Comparison of ENCODE assay signal across 8 cellular contexts in genomic region chr6:28589234-28589951, GRCh38.
DNase-seq lines count a peak whose midpoint lies in the region; ATAC-seq and TF ChIP-seq lines count a peak whose summit lies in the region.

No MANE protein-coding gene starts in this region.

- peak; percentile 28 for DNase-seq in DMS153 treated with DMSO at 0.1 percent for 48 hours (lab: John Stamatoyannopoulos, UW; ENCODE audit: unreplicated experiment)
- DNase-seq in GM23338 (ENCODE audit: low spot score): peak; percentile 97
- DNase-seq in NCI-H1694 (lab: John Stamatoyannopoulos, UW): peak; percentile 94
- DNase-seq in activated T-cell treated with anti-CD3 and anti-CD28 coated beads, Interleukin-2, amount 50 U/mL, for 24 hours: peak; percentile 53
- peak; percentile 7 to 86 (median 52) for DNase-seq in head of caudate nucleus
- DNase-seq in smooth muscle cell (lab: John Stamatoyannopoulos, UW; ENCODE audit: unreplicated experiment): no peak

- H3K9ac ChIP-seq in smooth muscle cell (ENCODE audit: low read depth): no peak overlapping the region

- H3K9me2 ChIP-seq in GM23338 (ENCODE audit: insufficient read depth): no peaks in the 10 kb centered on the region

- peak overlapping the region; percentile 77 for H3K4me3 Mint-ChIP-seq in GM23338
- peak overlapping the region; percentile 25 for H3K4me3 Mint-ChIP-seq in activated T-cell treated with anti-CD3 and anti-CD28 coated beads, Interleukin-2, amount 50 U/mL, for 24 hours

- H3K79me2 ChIP-seq in GM23338 (replicated peaks; ENCODE audit: insufficient read depth) (0 out of 2 replicates have a peak, but pooled peaks cover 4% of the 10 kb centered on the region), smooth muscle cell (ENCODE audit: low read depth) (no peaks in the 10 kb centered on the region)

- no peaks in the 10 kb centered on the region; the same call in 2 of the 3 replicates for H3K9me3 Mint-ChIP-seq in GM23338
- peaks cover 3% of the 10 kb centered on the region for H3K9me3 Mint-ChIP-seq in activated T-cell treated with anti-CD3 and anti-CD28 coated beads, Interleukin-2, amount 50 U/mL, for 24 hours

- H3F3A ChIP-seq in GM23338 (replicated peaks; ENCODE audit: low read depth): peaks cover 7% of the 10 kb centered on the region; the same call in 1 of the 2 replicates
- H3F3A ChIP-seq in smooth muscle cell (ENCODE audit: low read depth): peaks cover 23% of the 10 kb centered on the region

- no peaks in the 10 kb centered on the region for H3K9me3 ChIP-seq in smooth muscle cell (replicated peaks; ENCODE audit: low read depth)

- H3K27me3 Mint-ChIP-seq in GM23338 (ENCODE audit: insufficient read depth, low read depth, poor library complexity): peaks cover 12% of the 10 kb centered on the region
- H3K27me3 Mint-ChIP-seq in activated T-cell treated with anti-CD3 and anti-CD28 coated beads, Interleukin-2, amount 50 U/mL, for 24 hours: peaks cover 88% of the 10 kb centered on the region

- H3K4me2 ChIP-seq in GM23338 (peak overlapping the region; percentile 86), smooth muscle cell (peak overlapping the region; percentile 83)

- ATAC-seq in GM23338 (peak; percentile 68), HG03039 (IDR thresholded peaks at IDR 0.05; ENCODE audit: unreplicated experiment) (no peak), HG03159 (IDR thresholded peaks at IDR 0.05; ENCODE audit: unreplicated experiment) (no peak)

- H3K27ac Mint-ChIP-seq in GM23338: peak overlapping the region; percentile 81; the same call in 1 of the 2 replicates
- H3K27ac Mint-ChIP-seq in activated T-cell treated with anti-CD3 and anti-CD28 coated beads, Interleukin-2, amount 50 U/mL, for 24 hours: peak overlapping the region; percentile 6

- peaks cover 22% of the 10 kb centered on the region for H3K4me1 Mint-ChIP-seq in GM23338
- peaks cover 27% of the 10 kb centered on the region for H3K4me1 Mint-ChIP-seq in activated T-cell treated with anti-CD3 and anti-CD28 coated beads, Interleukin-2, amount 50 U/mL, for 24 hours (ENCODE audit: low read depth)

- H2AFZ ChIP-seq in GM23338 (peak overlapping the region; percentile 94; the same call in 1 of the 2 replicates), smooth muscle cell (ENCODE audit: low read depth) (peak overlapping the region; percentile 83)

- H4K20me1 ChIP-seq in GM23338 (replicated peaks; ENCODE audit: insufficient read depth) (no peaks in the 10 kb centered on the region), smooth muscle cell (ENCODE audit: low read depth) (no peaks in the 10 kb centered on the region)

- peak overlapping the region; percentile 45 for H3K27ac ChIP-seq in GM23338 (ENCODE audit: low read depth)
- H3K27ac ChIP-seq in smooth muscle cell (ENCODE audit: low read depth): peak overlapping the region; percentile 34

- H3K4me1 ChIP-seq in GM23338 (ENCODE audit: insufficient read depth): peaks cover 23% of the 10 kb centered on the region
- H3K4me1 ChIP-seq in smooth muscle cell (ENCODE audit: low read depth): peaks cover 39% of the 10 kb centered on the region

- H3K27me3 ChIP-seq in GM23338 (ENCODE audit: insufficient read depth) (peaks cover 17% of the 10 kb centered on the region), smooth muscle cell (ENCODE audit: low read depth) (no peaks in the 10 kb centered on the region)

- H3K4me3 ChIP-seq in GM23338 (peak overlapping the region; percentile 94), smooth muscle cell (peak overlapping the region; percentile 51)

- H3K36me3 ChIP-seq in GM23338 (ENCODE audit: insufficient read depth) (no peaks in the 10 kb centered on the region), smooth muscle cell (ENCODE audit: low read depth) (no peaks in the 10 kb centered on the region)

- intact Hi-C loops in head of caudate nucleus (cut with DNase I): no loop called here

- no peaks in the 10 kb centered on the region for H3K36me3 Mint-ChIP-seq in GM23338 (ENCODE audit: low read depth)
- peaks cover 6% of the 10 kb centered on the region for H3K36me3 Mint-ChIP-seq in activated T-cell treated with anti-CD3 and anti-CD28 coated beads, Interleukin-2, amount 50 U/mL, for 24 hours (ENCODE audit: low read depth)

- TF ChIP-seq CTCF in GM23338 (conservative IDR thresholded peaks at IDR 0.05; ENCODE audit: low read depth in 2 of 2) (no peak), smooth muscle cell (IDR thresholded peaks at IDR 0.05; ENCODE audit: borderline replicate concordance, insufficient read depth, poor library complexity, severe bottlenecking) (no peak)

- 2% methylated on average over 34 of the region's 34 CpGs for WGBS in smooth muscle cell (ENCODE audit: low lambda C conversion rate)

TF ChIP-seq in GM23338, 12 proteins besides CTCF, POLR2A, EP300 and RAD21 (continues in another document):
- no peak for TF ChIP-seq JUNB (IDR thresholded peaks at IDR 0.05; ENCODE audit: unreplicated experiment)
- TF ChIP-seq ZNF462 (CRISPR knock-in tag; IDR thresholded peaks at IDR 0.05): no peak
- TF ChIP-seq EZH2 (IDR thresholded peaks at IDR 0.05; ENCODE audit: low read depth, unreplicated experiment): no peak
- peak; percentile 74; the same call in 1 of the 2 replicates for TF ChIP-seq ETS1 (IDR thresholded peaks at IDR 0.05)
- TF ChIP-seq NANOG (IDR thresholded peaks at IDR 0.05; ENCODE audit: borderline replicate concordance): peak; percentile 12; the same call in 1 of the 2 replicates
- peak; percentile 30; the same call in 1 of the 2 replicates for TF ChIP-seq POLR2AphosphoS5 (IDR thresholded peaks at IDR 0.05; ENCODE audit: low read depth)
